Comparison of ENCODE assay signal across 16 cellular contexts in the genomic region with DNA sequence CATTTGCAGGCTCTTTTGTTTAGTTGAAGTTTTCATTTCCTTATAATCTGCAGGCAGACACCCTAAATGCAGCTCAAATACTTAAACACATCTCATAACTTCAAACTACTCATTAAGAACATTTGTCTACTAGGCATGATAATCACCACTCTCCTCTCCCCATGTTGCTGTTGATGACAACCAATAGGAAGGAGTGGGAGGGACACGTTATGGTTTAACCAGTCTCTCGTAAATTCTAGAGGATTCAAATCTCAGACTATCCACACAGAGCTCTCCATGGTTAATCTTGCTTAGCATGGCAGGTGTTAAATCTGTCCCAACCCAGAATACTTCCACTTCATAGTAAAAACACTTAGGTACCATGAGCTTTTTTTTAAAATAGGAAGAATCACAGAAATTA.
"Had no signal": no experiment of that assay in that cellular context is flagged by ENCODE, and none has a peak within 500 bp of the region (broad histone marks: within the 10 kb centered on the region; RNA-seq: fewer than 3 reads in every experiment).

No MANE protein-coding gene starts in this region.

- H3K36me3 ChIP-seq: stomach, thoracic aorta had no signal

- H3K27me3 ChIP-seq: foreskin keratinocyte, stomach had no signal

- DNase-seq: activated CD4-positive, alpha-beta T cell treated with anti-CD3 and anti-CD28 coated beads, Interleukin-2, amount 50 U/mL, for 1 hour; activated T-cell treated with anti-CD3 and anti-CD28 coated beads, Interleukin-2, amount 50 U/mL, for 1 hour; caudate nucleus; effector CD4-positive, alpha-beta T cell; foreskin keratinocyte; head of caudate nucleus; left colon; mucosa of descending colon; natural killer cell; posterior cingulate gyrus; stomach had no signal

- H3K4me1 ChIP-seq: foreskin keratinocyte, stomach had no signal

- H3K27me3 Mint-ChIP-seq: activated naive CD4-positive, alpha-beta T cell treated with anti-CD3 and anti-CD28 coated beads, Interleukin-2, amount 50 U/mL, for 24 hours had no signal

- H3K4me3 ChIP-seq: coronary artery, mucosa of descending colon, stomach, thoracic aorta had no signal

- H3K4me3 Mint-ChIP-seq: activated naive CD4-positive, alpha-beta T cell treated with anti-CD3 and anti-CD28 coated beads, Interleukin-2, amount 50 U/mL, for 24 hours; natural killer cell had no signal

- H3K27ac ChIP-seq: coronary artery, foreskin keratinocyte, stomach, thoracic aorta had no signal

- H3K9me3 ChIP-seq: mucosa of descending colon, stomach, thoracic aorta had no signal

- FAIRE-seq: endothelial cell of umbilical vein, urothelium cell line had no signal

- H3K4me1 Mint-ChIP-seq: activated naive CD4-positive, alpha-beta T cell treated with anti-CD3 and anti-CD28 coated beads, Interleukin-2, amount 50 U/mL, for 24 hours; natural killer cell had no signal

- ATAC-seq: foreskin keratinocyte, left colon, mucosa of descending colon, natural killer cell had no signal

- H3K36me3 Mint-ChIP-seq: activated naive CD4-positive, alpha-beta T cell treated with anti-CD3 and anti-CD28 coated beads, Interleukin-2, amount 50 U/mL, for 24 hours; natural killer cell had no signal

- H3K27ac Mint-ChIP-seq: activated naive CD4-positive, alpha-beta T cell treated with anti-CD3 and anti-CD28 coated beads, Interleukin-2, amount 50 U/mL, for 24 hours; natural killer cell had no signal
